1 cellular context compared by ENCODE assay signal in the genomic region with DNA sequence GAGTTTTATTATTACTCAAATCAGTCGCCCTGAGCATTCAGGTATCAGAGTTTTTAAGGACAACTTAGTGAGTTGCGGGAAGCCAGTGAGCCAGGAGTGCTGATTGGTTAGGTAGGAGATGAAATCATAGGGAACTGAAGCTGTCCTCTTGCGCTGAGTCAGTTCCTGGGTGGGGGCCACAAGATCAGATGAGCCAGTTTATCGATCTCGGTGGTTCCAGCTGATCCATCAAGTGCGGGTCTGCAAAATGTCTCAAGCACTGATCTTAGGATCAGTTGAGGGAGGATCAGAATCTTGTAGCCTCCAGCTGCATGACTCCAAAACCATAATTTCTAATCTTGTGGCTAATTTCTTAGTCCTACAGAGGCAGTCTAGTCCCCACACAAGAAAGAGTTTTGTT.
TF ChIP-seq lines count a peak whose summit lies in the region.

No MANE protein-coding gene starts in this region.

TF ChIP-seq in K562, 482 proteins besides CTCF, POLR2A, EP300 and RAD21 (continued from another document):
- TF ChIP-seq NFE2 (IDR thresholded peaks at IDR 0.05; ENCODE audit: low read depth), result peak; percentile 73
- TF ChIP-seq SMARCE1 (IDR thresholded peaks at IDR 0.05), result peak; percentile 50; the same call in 1 of the 2 replicates
- TF ChIP-seq ATF7 (IDR thresholded peaks at IDR 0.05), result peak; percentile 61; the same call in 1 of the 2 replicates
- TF ChIP-seq CC2D1A (IDR thresholded peaks at IDR 0.05), result peak; percentile 83
- TF ChIP-seq DPF2 (IDR thresholded peaks at IDR 0.05), result peak; percentile 80
